Comparison of ENCODE assay signal across 8 cellular contexts in genomic region chr9:126558051-126558665, GRCh38. TPM values are rescaled to one million over a fixed set of nuclear protein-coding genes. Genes with fewer than 3 reads are reported as not detected.
A peak's percentile ranks its signal among the peaks of the same experiment; 100 is the strongest.
DNase-seq lines count a peak whose midpoint lies in the region; ATAC-seq and TF ChIP-seq lines count a peak whose summit lies in the region.

No MANE protein-coding gene starts in this region.

- no peaks in the 10 kb centered on the region for H3K4me1 Mint-ChIP-seq in progenitor cell of endocrine pancreas (ENCODE audit: low read depth)

- H3K27me3 Mint-ChIP-seq in progenitor cell of endocrine pancreas = peaks cover 46% of the 10 kb centered on the region

- CTCF ChIA-PET in RWPE1 (lab: Yijun Ruan, JAX) = interaction anchor here (0.5 to 8.4 kb wide), 46 partner anchors 9 to 1994 kb away, joined by 3 to 299 read pairs (median 4); no protein-coding TSS in a partner anchor

- intact Hi-C loops in head of caudate nucleus (cut with DNase I) = no loop called here
- intact Hi-C loops in vagina (cut with DNase I) = loop anchor here (5.0 kb wide), 1 partner anchor 56 kb away; no protein-coding TSS in a partner anchor

- no peak for ATAC-seq in GM21423 (IDR thresholded peaks at IDR 0.05; ENCODE audit: unreplicated experiment)

- peak; percentile 16 for DNase-seq in COR-L47 (lab: John Stamatoyannopoulos, UW)
- peak; percentile 39 for DNase-seq in Jurkat, Clone E6-1 (ENCODE audit: low read depth, low spot score)
- peak; percentile 92 for DNase-seq in RWPE1 (ENCODE audit: low spot score)
- DNase-seq in activated naive CD4-positive, alpha-beta T cell (lab: John Stamatoyannopoulos, UW) = peak; percentile 21 to 48 (median 36)
- DNase-seq in head of caudate nucleus = peak; percentile 28 to 87 (median 68)
- DNase-seq in progenitor cell of endocrine pancreas (ENCODE audit: low spot score, unreplicated experiment) = peak; percentile 76
- DNase-seq in vagina (ENCODE audit: extremely low spot score in 2 of 2) = no peak

- H3K36me3 ChIP-seq in vagina = no peaks in the 10 kb centered on the region

- no peaks in the 10 kb centered on the region for H3K4me1 ChIP-seq in vagina

- TF ChIP-seq CTCF in RWPE1 (conservative IDR thresholded peaks at IDR 0.05; ENCODE audit: low read depth) (peak; percentile 99), progenitor cell of endocrine pancreas (IDR thresholded peaks at IDR 0.05; ENCODE audit: unreplicated experiment) (peak; percentile 92), vagina (IDR thresholded peaks at IDR 0.05) (peak; percentile 76 to 87 (median 86))

- no peaks in the 10 kb centered on the region for H3K27me3 ChIP-seq in vagina

- H3K36me3 Mint-ChIP-seq in progenitor cell of endocrine pancreas (ENCODE audit: insufficient read depth) = no peaks in the 10 kb centered on the region

- H3K9me3 ChIP-seq in vagina = no peaks in the 10 kb centered on the region

- H3K9me3 Mint-ChIP-seq in progenitor cell of endocrine pancreas (ENCODE audit: low read depth) = no peaks in the 10 kb centered on the region

- no peak for TF ChIP-seq POLR2A in vagina (IDR thresholded peaks at IDR 0.05)

- H3K4me3 Mint-ChIP-seq in progenitor cell of endocrine pancreas (ENCODE audit: low read depth) = no peak overlapping the region

- H3K27ac ChIP-seq in RWPE1 (no peak overlapping the region), vagina (no peak overlapping the region)

- no peak overlapping the region for H3K27ac Mint-ChIP-seq in progenitor cell of endocrine pancreas

- no peak overlapping the region for H3K4me3 ChIP-seq in Jurkat, Clone E6-1 (ENCODE audit: low read length)
- H3K4me3 ChIP-seq in vagina = no peak overlapping the region

- POLR2A ChIA-PET in RWPE1 (lab: Yijun Ruan, JAX; ENCODE audit: low non-redundant PET) = no interaction called here

RNA-seq across cellular contexts. Expression of gene LMX1B, which starts 55.6 kb away (rescaled TPM):
- polyA plus RNA-seq in Jurkat, Clone E6-1 (2012; ENCODE audit: insufficient read depth, insufficient read length) = 1.00 TPM
- total RNA-seq in progenitor cell of endocrine pancreas (9.1 and 11.0 TPM in 2 replicates), vagina (not detected)

Comparison
In these comparisons a context has a peak if more than half of its experiments do, and no peak if none do; other contexts are left out.
1. DNase-seq: peak in COR-L47 (single experiment), Jurkat, Clone E6-1 (single experiment), RWPE1 (single experiment), activated naive CD4-positive, alpha-beta T cell (4 of 4), head of caudate nucleus (42 of 42) and progenitor cell of endocrine pancreas (single experiment); none in vagina (0 of 2).
2. RNA of gene LMX1B, which starts 55.6 kb away (total RNA-seq): 9.1 to 11.0 TPM in progenitor cell of endocrine pancreas; not detected in vagina (single experiment); every median in the first group is over 10 times any median in the second.
3. Peak in every context shown above with its lines, with median percentiles within 50 percentile points of each other: CTCF ChIP-seq.